In the genomic region with DNA sequence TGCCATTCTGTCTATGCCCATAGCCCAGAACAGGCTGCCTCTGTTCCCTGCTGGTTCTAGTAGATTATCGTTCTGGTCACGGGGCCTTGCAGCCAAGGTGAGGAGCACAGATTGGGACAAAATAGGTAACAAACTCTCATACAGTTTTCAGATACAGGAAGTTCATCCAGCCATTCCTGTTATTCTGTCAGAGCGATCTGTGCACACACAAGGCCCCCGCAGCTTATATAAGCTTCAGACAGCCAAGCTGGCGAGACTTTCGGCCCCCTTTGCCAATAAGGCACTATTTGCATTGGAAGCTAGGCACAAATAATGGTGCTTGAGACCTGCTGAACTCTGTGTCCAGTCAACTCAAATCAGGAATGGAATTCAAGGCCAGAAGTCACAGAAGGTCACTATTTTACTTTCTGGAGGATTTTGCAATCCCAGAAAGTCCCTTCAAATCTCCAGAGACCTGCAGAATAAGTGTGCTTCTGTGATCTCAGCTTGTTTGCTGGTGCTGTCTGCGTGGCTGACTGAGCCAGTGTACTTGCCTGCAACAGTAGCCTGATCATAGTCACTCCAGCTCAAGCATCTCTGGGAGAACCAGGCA, we compare ENCODE assay signal across 1 cellular context.
TF ChIP-seq lines count a peak whose summit lies in the region.

No MANE protein-coding gene starts in this region.

TF ChIP-seq in HepG2, 621 proteins besides CTCF, POLR2A, EP300 and RAD21 (continued from another document and continues in another):
- peak; percentile 79 for TF ChIP-seq CEBPG (CRISPR knock-in tag; IDR thresholded peaks at IDR 0.05)
- TF ChIP-seq MLLT10 (CRISPR knock-in tag; IDR thresholded peaks at IDR 0.05), result no peak
- TF ChIP-seq, protein P1, sequence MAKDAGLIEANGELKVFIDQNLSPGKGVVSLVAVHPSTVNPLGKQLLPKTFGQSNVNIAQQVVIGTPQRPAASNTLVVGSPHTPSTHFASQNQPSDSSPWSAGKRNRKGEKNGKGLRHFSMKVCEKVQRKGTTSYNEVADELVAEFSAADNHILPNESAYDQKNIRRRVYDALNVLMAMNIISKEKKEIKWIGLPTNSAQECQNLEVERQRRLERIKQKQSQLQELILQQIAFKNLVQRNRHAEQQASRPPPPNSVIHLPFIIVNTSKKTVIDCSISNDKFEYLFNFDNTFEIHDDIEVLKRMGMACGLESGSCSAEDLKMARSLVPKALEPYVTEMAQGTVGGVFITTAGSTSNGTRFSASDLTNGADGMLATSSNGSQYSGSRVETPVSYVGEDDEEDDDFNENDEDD (CRISPR knock-in tag; IDR thresholded peaks at IDR 0.05; ENCODE audit: borderline replicate concordance), result no peak
- TF ChIP-seq NR1H2 (CRISPR knock-in tag; IDR thresholded peaks at IDR 0.05; ENCODE audit: borderline replicate concordance, low read depth), result no peak
- TF ChIP-seq, protein P2, sequence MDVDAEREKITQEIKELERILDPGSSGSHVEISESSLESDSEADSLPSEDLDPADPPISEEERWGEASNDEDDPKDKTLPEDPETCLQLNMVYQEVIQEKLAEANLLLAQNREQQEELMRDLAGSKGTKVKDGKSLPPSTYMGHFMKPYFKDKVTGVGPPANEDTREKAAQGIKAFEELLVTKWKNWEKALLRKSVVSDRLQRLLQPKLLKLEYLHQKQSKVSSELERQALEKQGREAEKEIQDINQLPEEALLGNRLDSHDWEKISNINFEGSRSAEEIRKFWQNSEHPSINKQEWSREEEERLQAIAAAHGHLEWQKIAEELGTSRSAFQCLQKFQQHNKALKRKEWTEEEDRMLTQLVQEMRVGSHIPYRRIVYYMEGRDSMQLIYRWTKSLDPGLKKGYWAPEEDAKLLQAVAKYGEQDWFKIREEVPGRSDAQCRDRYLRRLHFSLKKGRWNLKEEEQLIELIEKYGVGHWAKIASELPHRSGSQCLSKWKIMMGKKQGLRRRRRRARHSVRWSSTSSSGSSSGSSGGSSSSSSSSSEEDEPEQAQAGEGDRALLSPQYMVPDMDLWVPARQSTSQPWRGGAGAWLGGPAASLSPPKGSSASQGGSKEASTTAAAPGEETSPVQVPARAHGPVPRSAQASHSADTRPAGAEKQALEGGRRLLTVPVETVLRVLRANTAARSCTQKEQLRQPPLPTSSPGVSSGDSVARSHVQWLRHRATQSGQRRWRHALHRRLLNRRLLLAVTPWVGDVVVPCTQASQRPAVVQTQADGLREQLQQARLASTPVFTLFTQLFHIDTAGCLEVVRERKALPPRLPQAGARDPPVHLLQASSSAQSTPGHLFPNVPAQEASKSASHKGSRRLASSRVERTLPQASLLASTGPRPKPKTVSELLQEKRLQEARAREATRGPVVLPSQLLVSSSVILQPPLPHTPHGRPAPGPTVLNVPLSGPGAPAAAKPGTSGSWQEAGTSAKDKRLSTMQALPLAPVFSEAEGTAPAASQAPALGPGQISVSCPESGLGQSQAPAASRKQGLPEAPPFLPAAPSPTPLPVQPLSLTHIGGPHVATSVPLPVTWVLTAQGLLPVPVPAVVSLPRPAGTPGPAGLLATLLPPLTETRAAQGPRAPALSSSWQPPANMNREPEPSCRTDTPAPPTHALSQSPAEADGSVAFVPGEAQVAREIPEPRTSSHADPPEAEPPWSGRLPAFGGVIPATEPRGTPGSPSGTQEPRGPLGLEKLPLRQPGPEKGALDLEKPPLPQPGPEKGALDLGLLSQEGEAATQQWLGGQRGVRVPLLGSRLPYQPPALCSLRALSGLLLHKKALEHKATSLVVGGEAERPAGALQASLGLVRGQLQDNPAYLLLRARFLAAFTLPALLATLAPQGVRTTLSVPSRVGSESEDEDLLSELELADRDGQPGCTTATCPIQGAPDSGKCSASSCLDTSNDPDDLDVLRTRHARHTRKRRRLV (CRISPR knock-in tag; IDR thresholded peaks at IDR 0.05), result no peak
- TF ChIP-seq NFIB (CRISPR knock-in tag; IDR thresholded peaks at IDR 0.05; ENCODE audit: borderline replicate concordance), result no peak
- TF ChIP-seq, protein P3, sequence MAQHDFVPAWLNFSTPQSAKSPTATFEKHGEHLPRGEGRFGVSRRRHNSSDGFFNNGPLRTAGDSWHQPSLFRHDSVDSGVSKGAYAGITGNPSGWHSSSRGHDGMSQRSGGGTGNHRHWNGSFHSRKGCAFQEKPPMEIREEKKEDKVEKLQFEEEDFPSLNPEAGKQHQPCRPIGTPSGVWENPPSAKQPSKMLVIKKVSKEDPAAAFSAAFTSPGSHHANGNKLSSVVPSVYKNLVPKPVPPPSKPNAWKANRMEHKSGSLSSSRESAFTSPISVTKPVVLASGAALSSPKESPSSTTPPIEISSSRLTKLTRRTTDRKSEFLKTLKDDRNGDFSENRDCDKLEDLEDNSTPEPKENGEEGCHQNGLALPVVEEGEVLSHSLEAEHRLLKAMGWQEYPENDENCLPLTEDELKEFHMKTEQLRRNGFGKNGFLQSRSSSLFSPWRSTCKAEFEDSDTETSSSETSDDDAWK (CRISPR knock-in tag; IDR thresholded peaks at IDR 0.05), result no peak
- TF ChIP-seq ZNF737 (CRISPR knock-in tag; IDR thresholded peaks at IDR 0.05; ENCODE audit: borderline replicate concordance), result no peak
- TF ChIP-seq ZNF878 (CRISPR knock-in tag; IDR thresholded peaks at IDR 0.05), result no peak
- TF ChIP-seq MED8 (CRISPR knock-in tag; IDR thresholded peaks at IDR 0.05; ENCODE audit: insufficient replicate concordance), result peak; percentile 43
- no peak for TF ChIP-seq ZBTB1 (CRISPR knock-in tag; IDR thresholded peaks at IDR 0.05; ENCODE audit: borderline replicate concordance)
- no peak for TF ChIP-seq ZNF549 (CRISPR knock-in tag; IDR thresholded peaks at IDR 0.05)
- TF ChIP-seq EEA1 (CRISPR knock-in tag; IDR thresholded peaks at IDR 0.05; ENCODE audit: borderline replicate concordance), result no peak
- peak; percentile 32 for TF ChIP-seq ZFY (CRISPR knock-in tag; IDR thresholded peaks at IDR 0.05)
- TF ChIP-seq, protein P4, sequence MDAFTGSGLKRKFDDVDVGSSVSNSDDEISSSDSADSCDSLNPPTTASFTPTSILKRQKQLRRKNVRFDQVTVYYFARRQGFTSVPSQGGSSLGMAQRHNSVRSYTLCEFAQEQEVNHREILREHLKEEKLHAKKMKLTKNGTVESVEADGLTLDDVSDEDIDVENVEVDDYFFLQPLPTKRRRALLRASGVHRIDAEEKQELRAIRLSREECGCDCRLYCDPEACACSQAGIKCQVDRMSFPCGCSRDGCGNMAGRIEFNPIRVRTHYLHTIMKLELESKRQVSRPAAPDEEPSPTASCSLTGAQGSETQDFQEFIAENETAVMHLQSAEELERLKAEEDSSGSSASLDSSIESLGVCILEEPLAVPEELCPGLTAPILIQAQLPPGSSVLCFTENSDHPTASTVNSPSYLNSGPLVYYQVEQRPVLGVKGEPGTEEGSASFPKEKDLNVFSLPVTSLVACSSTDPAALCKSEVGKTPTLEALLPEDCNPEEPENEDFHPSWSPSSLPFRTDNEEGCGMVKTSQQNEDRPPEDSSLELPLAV (CRISPR knock-in tag; conservative IDR thresholded peaks at IDR 0.05; ENCODE audit: low read depth), result no peak
- TF ChIP-seq, protein P5, sequence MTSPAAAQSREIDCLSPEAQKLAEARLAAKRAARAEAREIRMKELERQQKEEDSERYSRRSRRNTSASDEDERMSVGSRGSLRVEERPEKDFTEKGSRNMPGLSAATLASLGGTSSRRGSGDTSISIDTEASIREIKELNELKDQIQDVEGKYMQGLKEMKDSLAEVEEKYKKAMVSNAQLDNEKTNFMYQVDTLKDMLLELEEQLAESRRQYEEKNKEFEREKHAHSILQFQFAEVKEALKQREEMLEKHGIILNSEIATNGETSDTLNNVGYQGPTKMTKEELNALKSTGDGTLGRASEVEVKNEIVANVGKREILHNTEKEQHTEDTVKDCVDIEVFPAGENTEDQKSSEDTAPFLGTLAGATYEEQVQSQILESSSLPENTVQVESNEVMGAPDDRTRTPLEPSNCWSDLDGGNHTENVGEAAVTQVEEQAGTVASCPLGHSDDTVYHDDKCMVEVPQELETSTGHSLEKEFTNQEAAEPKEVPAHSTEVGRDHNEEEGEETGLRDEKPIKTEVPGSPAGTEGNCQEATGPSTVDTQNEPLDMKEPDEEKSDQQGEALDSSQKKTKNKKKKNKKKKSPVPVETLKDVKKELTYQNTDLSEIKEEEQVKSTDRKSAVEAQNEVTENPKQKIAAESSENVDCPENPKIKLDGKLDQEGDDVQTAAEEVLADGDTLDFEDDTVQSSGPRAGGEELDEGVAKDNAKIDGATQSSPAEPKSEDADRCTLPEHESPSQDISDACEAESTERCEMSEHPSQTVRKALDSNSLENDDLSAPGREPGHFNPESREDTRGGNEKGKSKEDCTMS (CRISPR knock-in tag; conservative IDR thresholded peaks at IDR 0.05), result no peak
- TF ChIP-seq ZNF382 (CRISPR knock-in tag; IDR thresholded peaks at IDR 0.05; ENCODE audit: borderline replicate concordance), result no peak
- TF ChIP-seq SMARCE1 (IDR thresholded peaks at IDR 0.05; ENCODE audit: borderline replicate concordance), result no peak
- no peak for TF ChIP-seq ZNF577 (CRISPR knock-in tag; IDR thresholded peaks at IDR 0.05; ENCODE audit: borderline replicate concordance, low read depth)
- no peak for TF ChIP-seq KLF15 (CRISPR knock-in tag; IDR thresholded peaks at IDR 0.05; ENCODE audit: borderline replicate concordance)
- TF ChIP-seq ZNF367 (CRISPR knock-in tag; IDR thresholded peaks at IDR 0.05; ENCODE audit: borderline replicate concordance), result no peak
- 0 out of 2 replicates have a peak, but pooled peaks have one; percentile 24 for TF ChIP-seq ZNF572 (CRISPR knock-in tag; IDR thresholded peaks at IDR 0.05)
- no peak for TF ChIP-seq SIX1 (CRISPR knock-in tag; IDR thresholded peaks at IDR 0.05; ENCODE audit: borderline replicate concordance)
- TF ChIP-seq, protein P6, sequence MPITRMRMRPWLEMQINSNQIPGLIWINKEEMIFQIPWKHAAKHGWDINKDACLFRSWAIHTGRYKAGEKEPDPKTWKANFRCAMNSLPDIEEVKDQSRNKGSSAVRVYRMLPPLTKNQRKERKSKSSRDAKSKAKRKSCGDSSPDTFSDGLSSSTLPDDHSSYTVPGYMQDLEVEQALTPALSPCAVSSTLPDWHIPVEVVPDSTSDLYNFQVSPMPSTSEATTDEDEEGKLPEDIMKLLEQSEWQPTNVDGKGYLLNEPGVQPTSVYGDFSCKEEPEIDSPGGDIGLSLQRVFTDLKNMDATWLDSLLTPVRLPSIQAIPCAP (CRISPR knock-in tag; IDR thresholded peaks at IDR 0.05; ENCODE audit: low read depth), result no peak
- TF ChIP-seq, protein P7, sequence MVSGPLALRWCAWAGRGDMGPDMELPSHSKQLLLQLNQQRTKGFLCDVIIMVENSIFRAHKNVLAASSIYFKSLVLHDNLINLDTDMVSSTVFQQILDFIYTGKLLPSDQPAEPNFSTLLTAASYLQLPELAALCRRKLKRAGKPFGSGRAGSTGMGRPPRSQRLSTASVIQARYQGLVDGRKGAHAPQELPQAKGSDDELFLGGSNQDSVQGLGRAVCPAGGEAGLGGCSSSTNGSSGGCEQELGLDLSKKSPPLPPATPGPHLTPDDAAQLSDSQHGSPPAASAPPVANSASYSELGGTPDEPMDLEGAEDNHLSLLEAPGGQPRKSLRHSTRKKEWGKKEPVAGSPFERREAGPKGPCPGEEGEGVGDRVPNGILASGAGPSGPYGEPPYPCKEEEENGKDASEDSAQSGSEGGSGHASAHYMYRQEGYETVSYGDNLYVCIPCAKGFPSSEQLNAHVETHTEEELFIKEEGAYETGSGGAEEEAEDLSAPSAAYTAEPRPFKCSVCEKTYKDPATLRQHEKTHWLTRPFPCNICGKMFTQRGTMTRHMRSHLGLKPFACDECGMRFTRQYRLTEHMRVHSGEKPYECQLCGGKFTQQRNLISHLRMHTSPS (CRISPR knock-in tag; IDR thresholded peaks at IDR 0.05; ENCODE audit: low read depth), result peak; percentile 33; the same call in 1 of the 2 replicates
- TF ChIP-seq, protein P8, sequence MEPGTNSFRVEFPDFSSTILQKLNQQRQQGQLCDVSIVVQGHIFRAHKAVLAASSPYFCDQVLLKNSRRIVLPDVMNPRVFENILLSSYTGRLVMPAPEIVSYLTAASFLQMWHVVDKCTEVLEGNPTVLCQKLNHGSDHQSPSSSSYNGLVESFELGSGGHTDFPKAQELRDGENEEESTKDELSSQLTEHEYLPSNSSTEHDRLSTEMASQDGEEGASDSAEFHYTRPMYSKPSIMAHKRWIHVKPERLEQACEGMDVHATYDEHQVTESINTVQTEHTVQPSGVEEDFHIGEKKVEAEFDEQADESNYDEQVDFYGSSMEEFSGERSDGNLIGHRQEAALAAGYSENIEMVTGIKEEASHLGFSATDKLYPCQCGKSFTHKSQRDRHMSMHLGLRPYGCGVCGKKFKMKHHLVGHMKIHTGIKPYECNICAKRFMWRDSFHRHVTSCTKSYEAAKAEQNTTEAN (CRISPR knock-in tag; conservative IDR thresholded peaks at IDR 0.05), result no peak
- no peak for TF ChIP-seq SIX4 (CRISPR knock-in tag; IDR thresholded peaks at IDR 0.05)
- no peak for TF ChIP-seq SRSF4 (IDR thresholded peaks at IDR 0.05; ENCODE audit: low read depth, low read length, poor library complexity, severe bottlenecking)
- TF ChIP-seq RFXAP (CRISPR knock-in tag; IDR thresholded peaks at IDR 0.05; ENCODE audit: borderline replicate concordance), result no peak
- TF ChIP-seq SETDB1 (CRISPR knock-in tag; IDR thresholded peaks at IDR 0.05; ENCODE audit: borderline replicate concordance), result no peak
- no peak for TF ChIP-seq NRL (CRISPR knock-in tag; IDR thresholded peaks at IDR 0.05; ENCODE audit: borderline replicate concordance)
- TF ChIP-seq, protein P9, sequence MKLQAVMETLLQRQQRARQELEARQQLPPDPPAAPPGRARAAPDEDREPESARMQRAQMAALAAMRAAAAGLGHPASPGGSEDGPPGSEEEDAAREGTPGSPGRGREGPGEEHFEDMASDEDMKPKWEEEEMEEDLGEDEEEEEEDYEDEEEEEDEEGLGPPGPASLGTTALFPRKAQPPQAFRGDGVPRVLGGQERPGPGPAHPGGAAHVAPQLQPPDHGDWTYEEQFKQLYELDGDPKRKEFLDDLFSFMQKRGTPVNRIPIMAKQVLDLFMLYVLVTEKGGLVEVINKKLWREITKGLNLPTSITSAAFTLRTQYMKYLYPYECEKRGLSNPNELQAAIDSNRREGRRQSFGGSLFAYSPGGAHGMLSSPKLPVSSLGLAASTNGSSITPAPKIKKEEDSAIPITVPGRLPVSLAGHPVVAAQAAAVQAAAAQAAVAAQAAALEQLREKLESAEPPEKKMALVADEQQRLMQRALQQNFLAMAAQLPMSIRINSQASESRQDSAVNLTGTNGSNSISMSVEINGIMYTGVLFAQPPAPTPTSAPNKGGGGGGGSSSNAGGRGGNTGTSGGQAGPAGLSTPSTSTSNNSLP (IDR thresholded peaks at IDR 0.05; ENCODE audit: low read depth, low read length), result 0 out of 2 replicates have a peak, but pooled peaks have one; percentile 20
- TF ChIP-seq ZNF205 (CRISPR knock-in tag; IDR thresholded peaks at IDR 0.05), result 0 out of 2 replicates have a peak, but pooled peaks have one; percentile 60
- no peak for TF ChIP-seq BORCS8-MEF2B (CRISPR knock-in tag; IDR thresholded peaks at IDR 0.05)
- no peak; the same call in 1 of the 2 replicates for TF ChIP-seq GABPB1 (CRISPR knock-in tag; IDR thresholded peaks at IDR 0.05)
- 0 out of 2 replicates have a peak, but pooled peaks have one; percentile 31 for TF ChIP-seq LCORL (IDR thresholded peaks at IDR 0.05)
- TF ChIP-seq LCORL (CRISPR knock-in tag; IDR thresholded peaks at IDR 0.05), result peak; percentile 76
